In the genomic region with DNA sequence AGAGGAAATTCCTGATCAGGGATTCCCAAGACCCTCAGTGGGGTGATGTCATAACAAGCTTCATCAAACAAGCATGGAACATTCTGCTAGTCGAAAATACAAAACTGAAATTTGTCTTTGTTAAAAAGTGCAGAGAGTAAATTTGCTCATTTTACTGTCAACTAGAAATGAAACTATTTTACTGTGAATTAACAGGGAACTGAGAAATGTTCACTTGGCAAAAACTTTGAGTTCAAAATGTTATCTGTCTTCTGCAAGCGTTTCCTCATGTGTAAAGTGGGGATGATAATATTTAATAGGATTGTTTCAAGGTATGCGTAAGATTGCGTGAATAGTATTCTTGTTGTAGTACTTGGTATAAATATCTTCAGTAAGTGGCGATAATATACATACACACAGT, we compare ENCODE assay signal across 2 cellular contexts.
TF ChIP-seq lines count a peak whose summit lies in the region.

No MANE protein-coding gene starts in this region.

TF ChIP-seq in liver, 16 proteins besides CTCF, POLR2A, EP300 and RAD21 (continued from another document):
- TF ChIP-seq, protein P1, sequence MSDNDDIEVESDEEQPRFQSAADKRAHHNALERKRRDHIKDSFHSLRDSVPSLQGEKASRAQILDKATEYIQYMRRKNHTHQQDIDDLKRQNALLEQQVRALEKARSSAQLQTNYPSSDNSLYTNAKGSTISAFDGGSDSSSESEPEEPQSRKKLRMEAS (IDR thresholded peaks at IDR 0.05) = no peak
- TF ChIP-seq, protein P2, sequence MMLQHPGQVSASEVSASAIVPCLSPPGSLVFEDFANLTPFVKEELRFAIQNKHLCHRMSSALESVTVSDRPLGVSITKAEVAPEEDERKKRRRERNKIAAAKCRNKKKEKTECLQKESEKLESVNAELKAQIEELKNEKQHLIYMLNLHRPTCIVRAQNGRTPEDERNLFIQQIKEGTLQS (IDR thresholded peaks at IDR 0.05) = no peak
- no peak for TF ChIP-seq NR2F2 (IDR thresholded peaks at IDR 0.05)
- no peak for TF ChIP-seq SP1 (IDR thresholded peaks at IDR 0.05)
- no peak for TF ChIP-seq YY1 (IDR thresholded peaks at IDR 0.05)
- TF ChIP-seq HNF4A (conservative IDR thresholded peaks at IDR 0.05) = no peak
- TF ChIP-seq TAF1 (conservative IDR thresholded peaks at IDR 0.05) = no peak
- TF ChIP-seq, protein P3, sequence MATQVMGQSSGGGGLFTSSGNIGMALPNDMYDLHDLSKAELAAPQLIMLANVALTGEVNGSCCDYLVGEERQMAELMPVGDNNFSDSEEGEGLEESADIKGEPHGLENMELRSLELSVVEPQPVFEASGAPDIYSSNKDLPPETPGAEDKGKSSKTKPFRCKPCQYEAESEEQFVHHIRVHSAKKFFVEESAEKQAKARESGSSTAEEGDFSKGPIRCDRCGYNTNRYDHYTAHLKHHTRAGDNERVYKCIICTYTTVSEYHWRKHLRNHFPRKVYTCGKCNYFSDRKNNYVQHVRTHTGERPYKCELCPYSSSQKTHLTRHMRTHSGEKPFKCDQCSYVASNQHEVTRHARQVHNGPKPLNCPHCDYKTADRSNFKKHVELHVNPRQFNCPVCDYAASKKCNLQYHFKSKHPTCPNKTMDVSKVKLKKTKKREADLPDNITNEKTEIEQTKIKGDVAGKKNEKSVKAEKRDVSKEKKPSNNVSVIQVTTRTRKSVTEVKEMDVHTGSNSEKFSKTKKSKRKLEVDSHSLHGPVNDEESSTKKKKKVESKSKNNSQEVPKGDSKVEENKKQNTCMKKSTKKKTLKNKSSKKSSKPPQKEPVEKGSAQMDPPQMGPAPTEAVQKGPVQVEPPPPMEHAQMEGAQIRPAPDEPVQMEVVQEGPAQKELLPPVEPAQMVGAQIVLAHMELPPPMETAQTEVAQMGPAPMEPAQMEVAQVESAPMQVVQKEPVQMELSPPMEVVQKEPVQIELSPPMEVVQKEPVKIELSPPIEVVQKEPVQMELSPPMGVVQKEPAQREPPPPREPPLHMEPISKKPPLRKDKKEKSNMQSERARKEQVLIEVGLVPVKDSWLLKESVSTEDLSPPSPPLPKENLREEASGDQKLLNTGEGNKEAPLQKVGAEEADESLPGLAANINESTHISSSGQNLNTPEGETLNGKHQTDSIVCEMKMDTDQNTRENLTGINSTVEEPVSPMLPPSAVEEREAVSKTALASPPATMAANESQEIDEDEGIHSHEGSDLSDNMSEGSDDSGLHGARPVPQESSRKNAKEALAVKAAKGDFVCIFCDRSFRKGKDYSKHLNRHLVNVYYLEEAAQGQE (IDR thresholded peaks at IDR 0.05) = no peak
- TF ChIP-seq HNF4G (IDR thresholded peaks at IDR 0.05) = no peak
- no peak for TF ChIP-seq EGR1 (IDR thresholded peaks at IDR 0.05; ENCODE audit: low read depth in 2 of 2)
- TF ChIP-seq JUND (IDR thresholded peaks at IDR 0.05) = no peak
- TF ChIP-seq, protein P4, sequence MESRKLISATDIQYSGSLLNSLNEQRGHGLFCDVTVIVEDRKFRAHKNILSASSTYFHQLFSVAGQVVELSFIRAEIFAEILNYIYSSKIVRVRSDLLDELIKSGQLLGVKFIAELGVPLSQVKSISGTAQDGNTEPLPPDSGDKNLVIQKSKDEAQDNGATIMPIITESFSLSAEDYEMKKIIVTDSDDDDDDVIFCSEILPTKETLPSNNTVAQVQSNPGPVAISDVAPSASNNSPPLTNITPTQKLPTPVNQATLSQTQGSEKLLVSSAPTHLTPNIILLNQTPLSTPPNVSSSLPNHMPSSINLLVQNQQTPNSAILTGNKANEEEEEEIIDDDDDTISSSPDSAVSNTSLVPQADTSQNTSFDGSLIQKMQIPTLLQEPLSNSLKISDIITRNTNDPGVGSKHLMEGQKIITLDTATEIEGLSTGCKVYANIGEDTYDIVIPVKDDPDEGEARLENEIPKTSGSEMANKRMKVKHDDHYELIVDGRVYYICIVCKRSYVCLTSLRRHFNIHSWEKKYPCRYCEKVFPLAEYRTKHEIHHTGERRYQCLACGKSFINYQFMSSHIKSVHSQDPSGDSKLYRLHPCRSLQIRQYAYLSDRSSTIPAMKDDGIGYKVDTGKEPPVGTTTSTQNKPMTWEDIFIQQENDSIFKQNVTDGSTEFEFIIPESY (IDR thresholded peaks at IDR 0.05) = no peak

TF ChIP-seq in HepG2, 621 proteins besides CTCF, POLR2A, EP300 and RAD21 (continued from another document):
- TF ChIP-seq, protein P5, sequence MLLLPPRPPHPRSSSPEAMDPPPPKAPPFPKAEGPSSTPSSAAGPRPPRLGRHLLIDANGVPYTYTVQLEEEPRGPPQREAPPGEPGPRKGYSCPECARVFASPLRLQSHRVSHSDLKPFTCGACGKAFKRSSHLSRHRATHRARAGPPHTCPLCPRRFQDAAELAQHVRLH (CRISPR knock-in tag; IDR thresholded peaks at IDR 0.05; ENCODE audit: borderline replicate concordance, low read depth) = no peak
- TF ChIP-seq ZNF354B (CRISPR knock-in tag; IDR thresholded peaks at IDR 0.05) = no peak
- TF ChIP-seq, protein P6, sequence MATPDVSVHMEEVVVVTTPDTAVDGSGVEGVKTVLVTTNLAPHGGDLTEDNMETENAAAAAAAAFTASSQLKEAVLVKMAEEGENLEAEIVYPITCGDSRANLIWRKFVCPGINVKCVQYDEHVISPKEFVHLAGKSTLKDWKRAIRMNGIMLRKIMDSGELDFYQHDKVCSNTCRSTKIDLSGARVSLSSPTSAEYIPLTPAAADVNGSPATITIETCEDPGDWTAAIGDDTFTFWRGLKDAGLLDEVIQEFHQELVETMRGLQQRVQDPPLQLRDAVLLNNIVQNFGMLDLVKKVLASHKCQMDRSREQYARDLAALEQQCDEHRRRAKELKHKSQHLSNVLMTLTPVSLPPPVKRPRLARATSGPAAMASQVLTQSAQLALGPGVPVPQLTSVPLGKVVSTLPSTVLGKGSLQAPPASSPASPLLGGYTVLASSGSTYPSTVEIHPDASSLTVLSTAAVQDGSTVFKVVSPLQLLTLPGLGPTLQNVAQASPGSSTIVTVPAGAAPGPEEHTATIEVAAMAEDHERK (CRISPR knock-in tag; IDR thresholded peaks at IDR 0.05; ENCODE audit: low read depth) = no peak
- TF ChIP-seq ZBTB20 (CRISPR knock-in tag; IDR thresholded peaks at IDR 0.05; ENCODE audit: borderline replicate concordance, low read depth) = no peak
- no peak for TF ChIP-seq SMC3 (IDR thresholded peaks at IDR 0.05; ENCODE audit: low read length)
- no peak for TF ChIP-seq CBFB (CRISPR knock-in tag; IDR thresholded peaks at IDR 0.05)
- TF ChIP-seq, protein P7, sequence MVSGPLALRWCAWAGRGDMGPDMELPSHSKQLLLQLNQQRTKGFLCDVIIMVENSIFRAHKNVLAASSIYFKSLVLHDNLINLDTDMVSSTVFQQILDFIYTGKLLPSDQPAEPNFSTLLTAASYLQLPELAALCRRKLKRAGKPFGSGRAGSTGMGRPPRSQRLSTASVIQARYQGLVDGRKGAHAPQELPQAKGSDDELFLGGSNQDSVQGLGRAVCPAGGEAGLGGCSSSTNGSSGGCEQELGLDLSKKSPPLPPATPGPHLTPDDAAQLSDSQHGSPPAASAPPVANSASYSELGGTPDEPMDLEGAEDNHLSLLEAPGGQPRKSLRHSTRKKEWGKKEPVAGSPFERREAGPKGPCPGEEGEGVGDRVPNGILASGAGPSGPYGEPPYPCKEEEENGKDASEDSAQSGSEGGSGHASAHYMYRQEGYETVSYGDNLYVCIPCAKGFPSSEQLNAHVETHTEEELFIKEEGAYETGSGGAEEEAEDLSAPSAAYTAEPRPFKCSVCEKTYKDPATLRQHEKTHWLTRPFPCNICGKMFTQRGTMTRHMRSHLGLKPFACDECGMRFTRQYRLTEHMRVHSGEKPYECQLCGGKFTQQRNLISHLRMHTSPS (CRISPR knock-in tag; IDR thresholded peaks at IDR 0.05; ENCODE audit: low read depth) = no peak
- TF ChIP-seq NFYC (CRISPR knock-in tag; IDR thresholded peaks at IDR 0.05) = no peak
- TF ChIP-seq, protein P8, sequence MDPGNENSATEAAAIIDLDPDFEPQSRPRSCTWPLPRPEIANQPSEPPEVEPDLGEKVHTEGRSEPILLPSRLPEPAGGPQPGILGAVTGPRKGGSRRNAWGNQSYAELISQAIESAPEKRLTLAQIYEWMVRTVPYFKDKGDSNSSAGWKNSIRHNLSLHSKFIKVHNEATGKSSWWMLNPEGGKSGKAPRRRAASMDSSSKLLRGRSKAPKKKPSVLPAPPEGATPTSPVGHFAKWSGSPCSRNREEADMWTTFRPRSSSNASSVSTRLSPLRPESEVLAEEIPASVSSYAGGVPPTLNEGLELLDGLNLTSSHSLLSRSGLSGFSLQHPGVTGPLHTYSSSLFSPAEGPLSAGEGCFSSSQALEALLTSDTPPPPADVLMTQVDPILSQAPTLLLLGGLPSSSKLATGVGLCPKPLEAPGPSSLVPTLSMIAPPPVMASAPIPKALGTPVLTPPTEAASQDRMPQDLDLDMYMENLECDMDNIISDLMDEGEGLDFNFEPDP (CRISPR knock-in tag; conservative IDR thresholded peaks at IDR 0.05) = no peak
- TF ChIP-seq ZNF841 (CRISPR knock-in tag; IDR thresholded peaks at IDR 0.05; ENCODE audit: borderline replicate concordance) = no peak
TF ChIP-seq in HepG2: peak in this region for 0.
